In genomic region chr1:24898152-24898908, GRCh38 we compare ENCODE assay signal across 8 cellular contexts. TPM values are rescaled to one million over a fixed set of nuclear protein-coding genes. Genes with fewer than 3 reads are reported as not detected.
DNase-seq lines count a peak whose midpoint lies in the region; ATAC-seq, FAIRE-seq and TF ChIP-seq lines count a peak whose summit lies in the region.

No MANE protein-coding gene starts in this region.

- DNase-seq in H9 (peak; percentile 85), SJCRH30 (peak; percentile 37 to 51), GM12878 (ENCODE audit: low read depth, low spot score) (no peak), keratinocyte (ENCODE audit: low read depth, low spot score) (no peak), NCI-H2107 treated with DMSO at 0.1 percent for 48 hours (lab: John Stamatoyannopoulos, UW; ENCODE audit: unreplicated experiment) (no peak)
- peak; percentile 34 for DNase-seq in stimulated activated naive CD4-positive, alpha-beta T cell treated with Interleukin-2 at 50 U/mL for 16 hours (lab: John Stamatoyannopoulos, UW)

- H3K4me1 ChIP-seq in H9 (ENCODE audit: insufficient read depth, low read length) (no peaks in the 10 kb centered on the region), SJCRH30 (no peaks in the 10 kb centered on the region), GM12878 (ENCODE audit: control insufficient read depth, insufficient read depth, low read length) (peaks cover 7% of the 10 kb centered on the region), keratinocyte (ENCODE audit: control insufficient read depth, extremely low read depth, insufficient read depth, low read length) (no peaks in the 10 kb centered on the region)

- H4K8ac ChIP-seq in H9 (replicated peaks; ENCODE audit: insufficient read length, low read depth, low read length) = no peak overlapping the region

- H3K23ac ChIP-seq in H9 (ENCODE audit: insufficient read length, low read depth, low read length) = no peak overlapping the region

- peak; percentile 66 for TF ChIP-seq RAD21 in GM12878 (IDR thresholded peaks at IDR 0.05; ENCODE audit: insufficient read depth, low read depth, low read length)

- no peaks in the 10 kb centered on the region for H3K36me3 Mint-ChIP-seq in H9 (ENCODE audit: insufficient read depth in 1 of 3, low read depth in 3 of 3)

- peaks cover 2% of the 10 kb centered on the region; the same call in 1 of the 2 replicates for H3K27me3 Mint-ChIP-seq in H9 (ENCODE audit: low read depth)

- peaks cover 3% of the 10 kb centered on the region for H4K20me1 ChIP-seq in H9 (ENCODE audit: control insufficient read depth, insufficient read depth, insufficient read length)
- H4K20me1 ChIP-seq in GM12878 (ENCODE audit: control insufficient read depth, insufficient read depth) = 0 out of 2 replicates have a peak, but pooled peaks cover 5% of the 10 kb centered on the region
- H4K20me1 ChIP-seq in keratinocyte (ENCODE audit: control insufficient read depth, extremely low read depth, insufficient read depth, low read length) = no peaks in the 10 kb centered on the region

- WGBS in H9 (ENCODE audit: extremely low coverage, insufficient read length, low lambda C conversion rate) = no CpG with 5 or more reads among the region's 9 CpGs
- WGBS in GM12878 (ENCODE audit: insufficient coverage, insufficient replicate concordance, low lambda C conversion rate, missing lambda C conversion rate) = 30% methylated on average over 9 of the region's 9 CpGs

- H3T11ph ChIP-seq in H9 (ENCODE audit: low read length) = no peak overlapping the region

- no peak overlapping the region for H2AK5ac ChIP-seq in H9 (ENCODE audit: insufficient read length, low read length)

- H2BK15ac ChIP-seq in H9 (ENCODE audit: low read depth, low read length) = no peak overlapping the region

- RAD21 ChIA-PET in GM12878 (lab: Charles Lee; ENCODE audit: unreplicated experiment) = interaction anchor here (0.9 to 4.2 kb wide), 13 partner anchors 16 to 308 kb away, joined by 3 to 42 read pairs (median 4); partner anchors contain the start of gene RUNX3

- no peak overlapping the region for H3K9ac ChIP-seq in H9 (ENCODE audit: extremely low read depth, insufficient read length, low read length)
- no peak overlapping the region for H3K9ac ChIP-seq in GM12878 (ENCODE audit: control insufficient read depth, insufficient read depth, low read length)
- no peak overlapping the region for H3K9ac ChIP-seq in keratinocyte (ENCODE audit: control insufficient read depth, extremely low read depth, insufficient read depth, low read length)

- POLR2A ChIA-PET in GM12878 (lab: Charles Lee) = interaction anchor here (1.0 to 1.2 kb wide), 3 partner anchors 41 to 202 kb away, joined by 3 to 19 read pairs (median 5); no protein-coding TSS in a partner anchor

- no peaks in the 10 kb centered on the region for H3K79me2 ChIP-seq in H9 (ENCODE audit: insufficient read depth, low read length)
- no peaks in the 10 kb centered on the region for H3K79me2 ChIP-seq in GM12878 (ENCODE audit: control insufficient read depth, insufficient read depth, low read length)
- no peaks in the 10 kb centered on the region for H3K79me2 ChIP-seq in keratinocyte (ENCODE audit: control insufficient read depth, insufficient read depth, low read length)

- SMC1A ChIA-PET in GM12878 (lab: Charles Lee; ENCODE audit: uncharacterized antibody, unreplicated experiment) = interaction anchor here (0.6 to 6.5 kb wide), 17 partner anchors 11 to 309 kb away, joined by 3 to 69 read pairs (median 4); no protein-coding TSS in a partner anchor

- no TSS peak for BruUV-seq in GM12878 (replicated peaks; lab: Mats Ljungman, UMichigan)

- FAIRE-seq in GM12878 (lab: Jason Lieb, UNC) (peak; percentile 86), keratinocyte (lab: Jason Lieb, UNC) (peak; percentile 69)

- no peaks in the 10 kb centered on the region for H3K27me3 ChIP-seq in H9 (ENCODE audit: insufficient read depth, low read length)
- peaks cover 44% of the 10 kb centered on the region for H3K27me3 ChIP-seq in SJCRH30
- no peaks in the 10 kb centered on the region for H3K27me3 ChIP-seq in GM12878 (replicated peaks in 1 of 2; ENCODE audit: control insufficient read depth in 2 of 2, insufficient read depth in 2 of 2, low read length in 1 of 2)
- H3K27me3 ChIP-seq in keratinocyte (ENCODE audit: control insufficient read depth, extremely low read depth, insufficient read depth, low read length) = peaks cover 23% of the 10 kb centered on the region

- H3K23me2 ChIP-seq in H9 (ENCODE audit: insufficient read length, low read depth, low read length, poor library complexity, severe bottlenecking) = no peaks in the 10 kb centered on the region

- H4K5ac ChIP-seq in H9 (ENCODE audit: insufficient read length, low read depth, low read length) = no peak overlapping the region

- H3K4me3 Mint-ChIP-seq in H9 = no peak overlapping the region

- peaks cover 0 to 18% of the 10 kb centered on the region in 2 experiments; a peak in 3 of 4 replicates for H3K4me1 Mint-ChIP-seq in H9

- H3K4me2 ChIP-seq in H9 (ENCODE audit: insufficient read depth, insufficient read length, low read length) = no peak overlapping the region
- H3K4me2 ChIP-seq in GM12878 (ENCODE audit: control insufficient read depth, insufficient read depth) = no peak overlapping the region
- no peak overlapping the region for H3K4me2 ChIP-seq in keratinocyte (ENCODE audit: control insufficient read depth, extremely low read depth, insufficient read depth, low read depth, low read length)

- peak overlapping the region in 1 of 3 experiments; percentile 67; a peak in 2 of 7 replicates for H3K27ac Mint-ChIP-seq in H9

- no peak overlapping the region for H3K18ac ChIP-seq in H9 (ENCODE audit: insufficient read length, low read depth, low read length)

- no peaks in the 10 kb centered on the region for H3K36me3 ChIP-seq in SJCRH30
- H3K36me3 ChIP-seq in GM12878 (ENCODE audit: control insufficient read depth in 2 of 2, insufficient read depth in 2 of 2, low read length in 1 of 2) = peaks cover 6 to 26% of the 10 kb centered on the region in 2 experiments; a peak in 3 of 4 replicates
- H3K36me3 ChIP-seq in keratinocyte (ENCODE audit: control insufficient read depth in 2 of 2, extremely low read depth in 1 of 2, insufficient read depth in 2 of 2, low read length in 2 of 2) = no peaks in the 10 kb centered on the region

- ATAC-seq in GM12878 = peak; percentile 71
- no peak for ATAC-seq in HG02970 (IDR thresholded peaks at IDR 0.05; ENCODE audit: low FRiP score, unreplicated experiment)

- no peak overlapping the region for H2BK20ac ChIP-seq in H9 (ENCODE audit: low read depth, low read length, poor library complexity, severe bottlenecking)

- CTCF ChIA-PET in GM12878 (lab: Yijun Ruan, JAX) = interaction anchor here (0.8 to 8.0 kb wide), 29 partner anchors 9 to 305 kb away, joined by 3 to 133 read pairs (median 4); partner anchors contain the start of gene RUNX3

- no peak overlapping the region for H3K14ac ChIP-seq in H9 (ENCODE audit: insufficient read depth, low read length)

- H2BK120ac ChIP-seq in H9 (ENCODE audit: low read depth, low read length, poor library complexity, severe bottlenecking) = no peak overlapping the region

- in situ Hi-C loops in GM12878 (cut with MboI) = no loop called here

- H2BK12ac ChIP-seq in H9 (ENCODE audit: insufficient read length, low read depth, low read length) = no peak overlapping the region

- H3K4me3 ChIP-seq in SJCRH30 (no peak overlapping the region), GM12878 (no peak overlapping the region), keratinocyte (ENCODE audit: control insufficient read depth in 2 of 3, extremely low read depth in 1 of 3, insufficient read depth in 2 of 3, low read depth in 1 of 3, low read length in 3 of 3) (no peak overlapping the region)

- intact Hi-C loops in GM12878 (cut with micrococcal nuclease; ENCODE audit: unreplicated experiment) = loop anchor here (2.0 kb wide), 1 partner anchor 50 kb away; no protein-coding TSS in a partner anchor

- no peak overlapping the region for H2AFZ ChIP-seq in H9 (ENCODE audit: low read length)
- H2AFZ ChIP-seq in GM12878 (ENCODE audit: control insufficient read depth, low read depth, low read length) = no peak overlapping the region
- no peak overlapping the region for H2AFZ ChIP-seq in keratinocyte (ENCODE audit: control insufficient read depth, low read length)

- no peaks in the 10 kb centered on the region for H3K79me1 ChIP-seq in H9 (ENCODE audit: insufficient read depth, low read depth, low read length, poor library complexity, severe bottlenecking)

- H2BK5ac ChIP-seq in H9 (ENCODE audit: insufficient read length, low read length) = no peak overlapping the region

- H3K9me1 ChIP-seq in keratinocyte (ENCODE audit: control insufficient read depth, extremely low read depth, insufficient read depth, low read length) = no peaks in the 10 kb centered on the region

- no peak for TF ChIP-seq EP300 in GM12878 (IDR thresholded peaks at IDR 0.05; ENCODE audit: borderline replicate concordance in 1 of 2, control insufficient read depth in 1 of 2, low read depth in 2 of 2, low read length in 2 of 2)

- H3K4ac ChIP-seq in H9 (ENCODE audit: low read depth, low read length) = no peak overlapping the region

- TF ChIP-seq CTCF in C4-2B (conservative IDR thresholded peaks at IDR 0.05) (peak; percentile 76), H9 (conservative IDR thresholded peaks at IDR 0.05) (peak; percentile 91), GM12878 (IDR thresholded peaks at IDR 0.05 in 2 of 3, conservative IDR thresholded peaks at IDR 0.05 in 1 of 3; ENCODE audit: control insufficient read depth in 2 of 3, extremely low read depth in 1 of 3, insufficient read depth in 1 of 3, low read depth in 3 of 3, low read length in 3 of 3) (peak; percentile 83 to 92 (median 87)), keratinocyte (optimal IDR thresholded peaks at IDR 0.05 in 1 of 3, IDR thresholded peaks at IDR 0.05 in 1 of 3, conservative IDR thresholded peaks at IDR 0.05 in 1 of 3; ENCODE audit: extremely low read depth in 1 of 3, insufficient read depth in 2 of 3, low read length in 3 of 3) (peak; percentile 87 to 92 (median 92))

- peak; percentile 43; the same call in 1 of the 2 replicates for TF ChIP-seq POLR2A in GM12878 (IDR thresholded peaks at IDR 0.05; ENCODE audit: low read depth, low read length)

- no peak overlapping the region for H3K56ac ChIP-seq in H9 (ENCODE audit: insufficient read length, low read depth, low read length)

- no peak overlapping the region for H4K91ac ChIP-seq in H9 (ENCODE audit: insufficient read length, low read depth, low read length)

- dilution Hi-C loops in keratinocyte (cut with MboI; ENCODE audit: extremely low pct_ligation_motif_present, low sequenced_read_pairs) = no loop called here

- no peaks in the 10 kb centered on the region for H3K9me3 Mint-ChIP-seq in H9

- H3K27ac ChIP-seq in C4-2B = no peak overlapping the region
- no peak overlapping the region for H3K27ac ChIP-seq in H9 (ENCODE audit: insufficient read length, low read depth, low read length)
- H3K27ac ChIP-seq in SJCRH30 = no peak overlapping the region
- H3K27ac ChIP-seq in GM12878 (ENCODE audit: control insufficient read depth, insufficient read depth) = no peak overlapping the region
- H3K27ac ChIP-seq in keratinocyte (ENCODE audit: control insufficient read depth, insufficient read depth, low read length) = no peak overlapping the region

- H3K9me3 ChIP-seq in H9 (ENCODE audit: control insufficient read depth, low read depth, low read length) = no peaks in the 10 kb centered on the region
- H3K9me3 ChIP-seq in SJCRH30 (replicated peaks) = no peaks in the 10 kb centered on the region
- no peaks in the 10 kb centered on the region; the same call in 2 of the 3 replicates for H3K9me3 ChIP-seq in GM12878 (replicated peaks; ENCODE audit: control insufficient read depth, insufficient read depth, low read length)
- H3K9me3 ChIP-seq in keratinocyte (ENCODE audit: control insufficient read depth, low read depth, low read length) = no peaks in the 10 kb centered on the region

RNA-seq across cellular contexts. Expression of gene RUNX3, which starts 31.7 kb away (rescaled TPM):
- total RNA-seq in H9 (2021) (0.33 and 0.35 TPM in 2 replicates), GM12878 (2014; rRNA removed) (25.8 and 33.5 TPM in 2 replicates), GM12878 (2014; rRNA removed; fragmentation: Illumina TruSeq; extraction: Trizol) (18.4 and 19.0 TPM in 2 replicates), GM12878 (2021) (148 and 151 TPM in 2 replicates)
- total RNA-seq in SJCRH30 (2014; rRNA removed; shearing (Covaris generic)) = 0.02 TPM in 1 of 2 replicates, not detected in the other
- 101 and 106 TPM in 2 replicates for total RNA-seq in GM12878 (2013; cell fraction: nucleolus; rRNA removed)
- polyA plus RNA-seq in GM12878 (2011; ENCODE audit: low read depth) = 44.1 TPM
- polyA plus RNA-seq in GM12878 (2011; rRNA removed) (15.0 and 25.8 TPM in 2 replicates), GM12878 (2014; fragmentation: Illumina TruSeq; extraction: Trizol) (48.8 and 61.7 TPM in 2 replicates), GM12878 (2014; fragmentation: Nextera tagmentation; extraction: Ambion mirVana) (10 to 100 TPM; 21.6 to 26.3 TPM), GM12878 (2014; rRNA removed) (64.7 and 79.6 TPM in 2 replicates), GM12878 (2016; fragmentation: Nextera tagmentation; extraction: Ambion mirVana) (10 to 100 TPM; 29.3 to 34.0 TPM), keratinocyte (0.01 to 0.10 TPM in 2 of 3 replicates, not detected in the other)
- polyA plus RNA-seq in GM12878 (2011; cell fraction: cytosol; rRNA removed) = 45.6 and 51.9 TPM in 2 replicates
- polyA plus RNA-seq in GM12878 (2011; cell fraction: nucleus; rRNA removed) = 72.8 and 112 TPM in 2 replicates
- 91.6 and 104 TPM in 2 replicates for polyA plus RNA-seq in GM12878 (2012)
- 20.0 and 31.7 TPM in 2 replicates for polyA minus RNA-seq in GM12878 (2011; rRNA and poly(A)+ RNA removed)
- polyA minus RNA-seq in GM12878 (2011; cell fraction: cytosol; rRNA and poly(A)+ RNA removed) = 30.6 and 47.6 TPM in 2 replicates
- polyA minus RNA-seq in GM12878 (2011; cell fraction: nucleus; rRNA and poly(A)+ RNA removed) = 30.8 and 46.2 TPM in 2 replicates
- polyA plus RNA-seq in keratinocyte (2011; ENCODE audit: low read depth) = 0.17 TPM
- polyA plus RNA-seq in keratinocyte (2011; cell fraction: cytosol; rRNA removed) = 0.12 TPM in 1 of 2 replicates, not detected in the other
- polyA plus RNA-seq in keratinocyte (2011; cell fraction: nucleus; rRNA removed) = not detected in 2 replicates
- polyA plus RNA-seq in keratinocyte (2012; ENCODE audit: low replicate concordance) = 0.03 and 0.51 TPM in 2 replicates
- polyA minus RNA-seq in keratinocyte = 0.16 TPM in 1 of 3 replicates, not detected in the others
- polyA minus RNA-seq in keratinocyte (2011; cell fraction: cytosol; rRNA and poly(A)+ RNA removed) = not detected
- 0.23 TPM in 1 of 2 replicates, not detected in the other for polyA minus RNA-seq in keratinocyte (2011; cell fraction: nucleus; rRNA and poly(A)+ RNA removed)

Comparison
In these comparisons a context has a peak if more than half of its experiments do, and no peak if none do; other contexts are left out.
1. DNase-seq: peak in H9 (single experiment), SJCRH30 (2 of 2) and stimulated activated naive CD4-positive, alpha-beta T cell treated with Interleukin-2 at 50 U/mL for 16 hours (single experiment); none in GM12878 (single experiment), keratinocyte (single experiment) and NCI-H2107 treated with DMSO at 0.1 percent for 48 hours (single experiment).
2. RNA of gene RUNX3, which starts 31.7 kb away (total RNA-seq): 18.4 to 151 TPM in GM12878; 0.33 to 0.35 TPM in H9 and 0.02 TPM in SJCRH30; every median in the first group is over 10 times any median in the second.
3. Peak in every context shown above with its lines, with median percentiles within 50 percentile points of each other: CTCF ChIP-seq.